In the genomic region with DNA sequence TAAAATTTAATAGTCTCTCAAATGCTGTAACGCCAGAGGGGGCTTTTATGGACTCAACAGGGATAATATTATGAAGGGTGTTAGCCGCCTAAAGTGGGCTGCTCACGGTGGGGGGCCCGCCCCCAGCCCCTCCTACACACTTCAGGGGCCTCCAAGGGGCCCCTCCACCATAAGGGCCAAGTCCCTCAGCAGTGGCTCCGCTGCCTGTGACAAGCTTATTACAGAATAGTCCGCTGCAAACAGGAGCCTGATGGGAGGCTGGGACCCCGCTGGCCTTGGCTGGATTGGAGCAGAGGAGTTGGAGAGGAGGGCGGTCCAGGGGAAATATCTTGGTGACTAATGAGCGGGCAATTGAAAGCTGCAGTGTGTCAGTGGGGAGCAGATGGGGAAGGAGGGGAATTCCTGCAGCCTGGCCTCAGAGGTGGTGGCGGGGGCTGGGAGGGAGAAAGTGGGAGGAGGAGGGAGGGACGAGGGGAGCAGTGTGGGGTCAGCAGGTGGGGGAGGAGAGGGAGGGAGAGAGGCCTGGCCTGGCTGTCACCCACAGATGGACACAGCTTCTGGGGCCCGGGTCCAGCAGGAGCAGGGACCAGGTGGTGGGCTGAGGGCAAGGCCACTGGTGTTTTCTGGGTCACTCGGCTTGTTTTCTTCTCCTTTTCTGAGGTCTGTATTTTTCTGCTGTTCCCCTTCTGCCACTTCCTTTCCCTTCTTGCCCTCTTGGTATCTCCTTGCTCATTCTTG, we compare ENCODE assay signal across 10 cellular contexts. TPM values are rescaled to one million over a fixed set of nuclear protein-coding genes. Genes with fewer than 3 reads are reported as not detected.
A peak's percentile ranks its signal among the peaks of the same experiment; 100 is the strongest.
DNase-seq lines count a peak whose midpoint lies in the region; ATAC-seq and TF ChIP-seq lines count a peak whose summit lies in the region.
"Had no signal": no experiment of that assay in that cellular context is flagged by ENCODE, and none has a peak within 500 bp of the region (broad histone marks: within the 10 kb centered on the region; RNA-seq: fewer than 3 reads in every experiment).

No MANE protein-coding gene starts in this region.

- peak; percentile 57 for DNase-seq in NCI-H510A treated with DMSO at 0.1 percent for 48 hours (lab: John Stamatoyannopoulos, UW)
- DNase-seq in NCI-H510A (lab: John Stamatoyannopoulos, UW): no peak
- DNase-seq in left cardiac atrium: peak; percentile 47
- DNase-seq in thyroid gland: peak; percentile 10
- no peak for DNase-seq in middle frontal gyrus (ENCODE audit: extremely low spot score, low spot score)
- DNase-seq in KG1 (lab: John Stamatoyannopoulos, UW): no peak
- DNase-seq: right lobe of liver had no signal

- H3K27me3 ChIP-seq in thyroid gland: no peaks in the 10 kb centered on the region
- H3K27me3 ChIP-seq: right lobe of liver had no signal

- no peaks in the 10 kb centered on the region for H3K9me3 ChIP-seq in thyroid gland
- H3K9me3 ChIP-seq: right lobe of liver had no signal

- no peak for TF ChIP-seq CTCF in thyroid gland (IDR thresholded peaks at IDR 0.05)

- 61 to 68% methylated on average over 12 to 13 of the region's 13 CpGs for WGBS in thyroid gland, 2 donors

- H3K4me3 ChIP-seq in thyroid gland (replicated peaks in 1 of 3): no peak overlapping the region
- H3K4me3 ChIP-seq: right lobe of liver had no signal

- intact Hi-C loops in left cardiac atrium (cut with DNase I) (no loop called here), thyroid gland (cut with DNase I) (no loop called here)

- no peaks in the 10 kb centered on the region for H3K36me3 ChIP-seq in thyroid gland
- H3K36me3 ChIP-seq: right lobe of liver had no signal

- ATAC-seq in left cardiac atrium (peak; percentile 57 to 84), GM21737 (IDR thresholded peaks at IDR 0.05; ENCODE audit: unreplicated experiment) (no peak)

- peaks cover 0 to 8% of the 10 kb centered on the region in 2 donors for H3K4me1 ChIP-seq in thyroid gland
- H3K4me1 ChIP-seq: right lobe of liver had no signal

- H3K27ac ChIP-seq in thyroid gland: no peak overlapping the region
- H3K27ac ChIP-seq: C4-2B, right lobe of liver had no signal

- TF ChIP-seq POLR2A in thyroid gland (IDR thresholded peaks at IDR 0.05): no peak

TF ChIP-seq in PFSK-1, 5 proteins besides CTCF, POLR2A, EP300 and RAD21:
- TF ChIP-seq TAF1 (IDR thresholded peaks at IDR 0.05; ENCODE audit: borderline replicate concordance, insufficient read depth, low read length) (no peak), REST (IDR thresholded peaks at IDR 0.05; ENCODE audit: insufficient read depth in 1 of 2, low read depth in 2 of 2, low read length in 2 of 2) (no peak), SIN3A (IDR thresholded peaks at IDR 0.05; ENCODE audit: borderline replicate concordance, insufficient read depth, low read length) (no peak), FOXP2 (optimal IDR thresholded peaks at IDR 0.05; ENCODE audit: borderline replicate concordance, extremely low read depth, extremely low read length, insufficient read depth) (no peak), POLR2AphosphoS5 (IDR thresholded peaks at IDR 0.05; ENCODE audit: low read depth, low read length) (peak; percentile 33; the same call in 1 of the 2 replicates)

RNA-seq across cellular contexts. Expression of gene FOXP4, which starts 57.6 kb away (rescaled TPM):
- polyA plus RNA-seq in PFSK-1 (2012; ENCODE audit: insufficient read length, low read depth): 73.2 TPM
- 10 to 100 TPM; 15.6 to 18.4 TPM for total RNA-seq in left cardiac atrium
- 10 to 100 TPM; 12.6 to 42.4 (median 23.7) TPM for total RNA-seq in thyroid gland

Comparison
In these comparisons a context has a peak if more than half of its experiments do, and no peak if none do; other contexts are left out.
1. DNase-seq: peak in NCI-H510A treated with DMSO at 0.1 percent for 48 hours (single experiment), left cardiac atrium (single experiment) and thyroid gland (2 of 2); none in NCI-H510A (single experiment), middle frontal gyrus (single experiment) and KG1 (single experiment).